ENCODE assay signal across 16 cellular contexts in the genomic region with DNA sequence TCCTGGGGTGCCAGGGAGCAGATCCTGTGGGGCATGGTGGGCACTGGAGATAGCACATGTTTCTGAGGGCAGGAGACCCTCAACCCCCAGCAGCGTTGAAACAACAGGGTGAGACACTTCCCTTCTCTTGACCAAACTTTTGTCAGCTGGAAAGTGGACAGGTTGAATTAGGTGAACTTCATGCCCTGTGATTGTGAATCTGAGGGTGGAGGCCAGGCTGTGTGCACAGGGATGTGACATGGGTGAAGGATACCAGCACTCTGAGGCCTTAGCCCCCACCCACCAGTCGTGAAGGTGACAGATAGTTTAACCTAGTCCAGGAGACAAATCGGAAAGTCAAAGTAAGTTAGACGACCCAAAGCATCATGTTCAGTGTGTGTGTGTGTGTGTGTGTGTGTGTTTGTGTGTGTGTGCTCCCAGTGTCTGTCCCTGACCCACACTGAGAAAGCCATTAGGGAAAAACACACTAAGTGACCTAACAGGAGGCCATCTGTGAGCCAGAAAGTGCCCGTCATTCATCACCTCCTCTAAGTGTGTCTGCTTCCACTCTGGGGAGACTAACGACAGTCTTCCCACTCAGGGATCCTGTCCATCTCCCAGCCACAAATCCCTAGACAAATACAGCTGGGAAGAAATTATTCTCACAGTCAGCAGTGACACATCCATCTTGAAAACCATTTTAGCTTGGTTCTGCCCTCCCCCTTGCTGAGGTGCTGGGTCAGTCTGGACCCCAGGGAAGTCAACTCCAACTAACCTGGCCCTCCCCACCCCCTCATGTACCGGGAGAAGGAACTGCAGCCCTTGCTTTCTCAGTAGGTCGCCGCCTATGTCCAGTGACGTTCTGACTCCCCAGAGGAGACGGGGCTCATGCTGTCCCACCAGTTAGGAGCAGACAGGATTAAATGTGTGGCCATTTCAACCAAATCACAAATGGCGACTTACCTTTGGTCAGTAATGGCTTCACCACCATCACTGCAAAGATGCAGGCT.
DNase-seq lines count a peak whose midpoint lies in the region; ATAC-seq and TF ChIP-seq lines count a peak whose summit lies in the region.
"Had no signal": no experiment of that assay in that cellular context is flagged by ENCODE, and none has a peak within 500 bp of the region (broad histone marks: within the 10 kb centered on the region; RNA-seq: fewer than 3 reads in every experiment).

No MANE protein-coding gene starts in this region.

- TF ChIP-seq CTCF in endothelial cell (IDR thresholded peaks at IDR 0.05; ENCODE audit: unreplicated experiment) (no peak), stomach (IDR thresholded peaks at IDR 0.05) (no peak)

- H3K27me3 Mint-ChIP-seq in endothelial cell (ENCODE audit: unreplicated experiment): peaks cover 4% of the 10 kb centered on the region

- H3K4me3 Mint-ChIP-seq in endothelial cell (ENCODE audit: unreplicated experiment): no peak overlapping the region
- H3K4me3 Mint-ChIP-seq: memory B cell, nephron progenitor cell had no signal

- DNase-seq in endothelial cell (ENCODE audit: low spot score) (peak; percentile 1), mesenteric fat pad (ENCODE audit: low spot score) (peak; percentile 67), stomach (peak; percentile 17), Ammon's horn (ENCODE audit: low spot score) (no peak), NCI-H1930 (lab: John Stamatoyannopoulos, UW) (no peak)
- no peak for DNase-seq in effector memory CD4-positive, alpha-beta T cell
- DNase-seq: activated naive CD4-positive, alpha-beta T cell; activated T-cell treated with anti-CD3 and anti-CD28 coated beads for 4 hours; anterior cingulate cortex; NCI-H2029; nephron progenitor cell; stimulated activated CD4-positive, alpha-beta T cell treated with anti-CD3 and anti-CD28 coated beads, Interleukin-15, amount 100 ng/mL, for 24 hours had no signal

- H3K27ac ChIP-seq in KOPT-K1 (ENCODE audit: low read depth, low read length, poor library complexity, severe bottlenecking) (peak overlapping the region; percentile 67), stomach (no peak overlapping the region)
- no peak overlapping the region for H3K27ac ChIP-seq in effector memory CD4-positive, alpha-beta T cell (ENCODE audit: insufficient read depth, low read length, poor library complexity, severe bottlenecking)

- H3K4me1 Mint-ChIP-seq in endothelial cell (ENCODE audit: unreplicated experiment): no peaks in the 10 kb centered on the region

- H3K4me3 ChIP-seq in stomach: no peak overlapping the region
- no peak overlapping the region for H3K4me3 ChIP-seq in effector memory CD4-positive, alpha-beta T cell (ENCODE audit: insufficient read depth, low read depth, low read length, poor library complexity, severe bottlenecking)
- H3K4me3 ChIP-seq: K562 had no signal

- no peak for ATAC-seq in activated CD4-positive, CD25-positive, alpha-beta regulatory T cell treated with anti-CD3 and anti-CD28 coated beads, Interleukin-2, amount 50 U/mL, for 24 hours
- ATAC-seq: K562 had no signal

- no peak for TF ChIP-seq EP300 in stomach (IDR thresholded peaks at IDR 0.05)

- H3K4me1 ChIP-seq in stomach: peaks cover 0 to 28% (median 25%) of the 10 kb centered on the region in 4 donors
- no peaks in the 10 kb centered on the region for H3K4me1 ChIP-seq in effector memory CD4-positive, alpha-beta T cell (ENCODE audit: control insufficient read depth, insufficient read depth, low read length, poor library complexity, severe bottlenecking)

- no peaks in the 10 kb centered on the region for H3K9me3 Mint-ChIP-seq in endothelial cell (ENCODE audit: unreplicated experiment)

- no peak for TF ChIP-seq POLR2A in stomach (IDR thresholded peaks at IDR 0.05)

- WGBS in stomach, 5 donors: 81 to 89% (median 86%) methylated on average over 12 of the region's 12 CpGs

- H3K27me3 ChIP-seq in stomach: no peaks in the 10 kb centered on the region
- H3K27me3 ChIP-seq in effector memory CD4-positive, alpha-beta T cell (replicated peaks; ENCODE audit: control insufficient read depth, insufficient read depth, low read length, poor library complexity, severe bottlenecking): no peaks in the 10 kb centered on the region

- H3K27ac Mint-ChIP-seq in endothelial cell (ENCODE audit: unreplicated experiment): no peak overlapping the region
- H3K27ac Mint-ChIP-seq: memory B cell, nephron progenitor cell had no signal

- H3K36me3 Mint-ChIP-seq in endothelial cell (ENCODE audit: low read depth, unreplicated experiment): peaks cover 4% of the 10 kb centered on the region
- H3K36me3 Mint-ChIP-seq: memory B cell had no signal

- intact Hi-C loops in stomach (cut with DNase I; ENCODE audit: low total_unique reads): no loop called here

- no peaks in the 10 kb centered on the region for H3K36me3 ChIP-seq in KOPT-K1 (ENCODE audit: insufficient read depth, low read length)
- no peaks in the 10 kb centered on the region for H3K36me3 ChIP-seq in stomach
- H3K36me3 ChIP-seq in effector memory CD4-positive, alpha-beta T cell (ENCODE audit: control insufficient read depth, insufficient read depth, low read length): no peaks in the 10 kb centered on the region

- H3K9me3 ChIP-seq in KOPT-K1 (ENCODE audit: insufficient read depth, low read length, poor library complexity, severe bottlenecking) (no peaks in the 10 kb centered on the region), stomach (no peaks in the 10 kb centered on the region)
- no peaks in the 10 kb centered on the region for H3K9me3 ChIP-seq in effector memory CD4-positive, alpha-beta T cell (ENCODE audit: control insufficient read depth, low read length)

Comparison
In these comparisons a context has a peak if more than half of its experiments do, and no peak if none do; other contexts are left out.
1. DNase-seq: peak in endothelial cell (single experiment), mesenteric fat pad (single experiment) and stomach (single experiment); none in effector memory CD4-positive, alpha-beta T cell (0 of 3), Ammon's horn (single experiment) and NCI-H1930 (0 of 2).